Comparison of ENCODE assay signal across 15 cellular contexts in genomic region chr5:142316681-142317080, GRCh38. TPM values are rescaled to one million over a fixed set of nuclear protein-coding genes. Genes with fewer than 3 reads are reported as not detected.
DNase-seq lines count a peak whose midpoint lies in the region; TF ChIP-seq lines count a peak whose summit lies in the region.
"Had no signal": no experiment of that assay in that cellular context is flagged by ENCODE, and none has a peak within 500 bp of the region (broad histone marks: within the 10 kb centered on the region; RNA-seq: fewer than 3 reads in every experiment).

No MANE protein-coding gene starts in this region.

- H2AFZ ChIP-seq in GM23248 (no peak overlapping the region), Loucy (ENCODE audit: low read length) (no peak overlapping the region)

- TF ChIP-seq CTCF in Loucy (conservative IDR thresholded peaks at IDR 0.05; ENCODE audit: low read length) (no peak), choroid plexus epithelial cell (conservative IDR thresholded peaks at IDR 0.05; ENCODE audit: low read depth, low read length) (no peak), osteocyte (IDR thresholded peaks at IDR 0.05) (no peak)

- peaks cover 15% of the 10 kb centered on the region for H3K36me3 Mint-ChIP-seq in osteocyte (ENCODE audit: unreplicated experiment)
- H3K36me3 Mint-ChIP-seq: activated naive CD8-positive, alpha-beta T cell treated with anti-CD3 and anti-CD28 coated beads for 36 hours; CD14-positive monocyte; IgD-negative memory B cell had no signal

- peaks cover 7% of the 10 kb centered on the region; the same call in 1 of the 2 replicates for H4K20me1 ChIP-seq in GM23248 (ENCODE audit: insufficient read depth)
- no peaks in the 10 kb centered on the region for H4K20me1 ChIP-seq in Loucy (ENCODE audit: insufficient read depth, low read length, poor library complexity, severe bottlenecking)

- H3K27ac Mint-ChIP-seq in osteocyte (ENCODE audit: unreplicated experiment), result peak overlapping the region; percentile 44
- H3K27ac Mint-ChIP-seq: activated naive CD8-positive, alpha-beta T cell treated with anti-CD3 and anti-CD28 coated beads for 36 hours; IgD-negative memory B cell had no signal

- H3K9me2 ChIP-seq in GM23248 (ENCODE audit: insufficient read depth) (no peaks in the 10 kb centered on the region), Loucy (replicated peaks; ENCODE audit: low read depth, low read length) (no peaks in the 10 kb centered on the region)

- H3K4me3 Mint-ChIP-seq in osteocyte (ENCODE audit: unreplicated experiment), result no peak overlapping the region
- H3K4me3 Mint-ChIP-seq: central memory CD8-positive, alpha-beta T cell had no signal

- peak overlapping the region; percentile 22; the same call in 1 of the 2 replicates for H3K27ac ChIP-seq in GM23248

- H3K4me3 ChIP-seq in GM23248 (no peak overlapping the region), Loucy (ENCODE audit: low read length, poor library complexity, severe bottlenecking) (no peak overlapping the region), choroid plexus epithelial cell (ENCODE audit: low read depth, low read length) (no peak overlapping the region)

- in situ Hi-C loops in GM23248 (cut with MboI), result no loop called here

- H3K27me3 Mint-ChIP-seq in osteocyte (ENCODE audit: unreplicated experiment), result no peaks in the 10 kb centered on the region

- H3K27me3 ChIP-seq in GM23248 (replicated peaks; ENCODE audit: insufficient read depth) (no peaks in the 10 kb centered on the region), Loucy (ENCODE audit: insufficient read depth, low read length, poor library complexity, severe bottlenecking) (peaks cover 3% of the 10 kb centered on the region)

- H3K4me2 ChIP-seq in GM23248 (ENCODE audit: unreplicated experiment), result no peak overlapping the region
- H3K4me2 ChIP-seq in Loucy (ENCODE audit: low read depth, low read length, poor library complexity, severe bottlenecking), result peak overlapping the region; percentile 43

- H3K79me2 ChIP-seq in GM23248 (ENCODE audit: insufficient read depth) (peaks cover 100% of the 10 kb centered on the region), Loucy (ENCODE audit: insufficient read depth, low read length) (no peaks in the 10 kb centered on the region)

- peaks cover 52% of the 10 kb centered on the region for H3K4me1 Mint-ChIP-seq in osteocyte (ENCODE audit: unreplicated experiment)
- H3K4me1 Mint-ChIP-seq: central memory CD8-positive, alpha-beta T cell had no signal

- no peaks in the 10 kb centered on the region for H3K9me3 Mint-ChIP-seq in osteocyte (ENCODE audit: unreplicated experiment)
- H3K9me3 Mint-ChIP-seq: activated naive CD8-positive, alpha-beta T cell treated with anti-CD3 and anti-CD28 coated beads for 36 hours; CD14-positive monocyte; central memory CD8-positive, alpha-beta T cell; IgD-negative memory B cell had no signal

- H3K36me3 ChIP-seq in GM23248 (ENCODE audit: low read depth) (peaks cover 8% of the 10 kb centered on the region; the same call in 1 of the 2 replicates), Loucy (ENCODE audit: insufficient read depth, low read length) (no peaks in the 10 kb centered on the region)

- H3K9ac ChIP-seq in GM23248 (no peak overlapping the region), Loucy (ENCODE audit: low read depth, low read length, poor library complexity, severe bottlenecking) (no peak overlapping the region)

- peaks cover 51% of the 10 kb centered on the region for H3F3A ChIP-seq in GM23248 (ENCODE audit: insufficient read depth)
- H3F3A ChIP-seq in Loucy (ENCODE audit: low read depth), result no peaks in the 10 kb centered on the region

- H3K4me1 ChIP-seq in GM23248 (ENCODE audit: insufficient read depth), result peaks cover 59% of the 10 kb centered on the region
- H3K4me1 ChIP-seq in Loucy (ENCODE audit: insufficient read depth, low read length, poor library complexity, severe bottlenecking), result peaks cover 24% of the 10 kb centered on the region

- H3K9me3 ChIP-seq in GM23248 (ENCODE audit: low read depth) (no peaks in the 10 kb centered on the region), Loucy (ENCODE audit: insufficient read depth, low read depth, low read length) (no peaks in the 10 kb centered on the region)

- DNase-seq in GM23248, result no peak
- DNase-seq in choroid plexus epithelial cell (ENCODE audit: low read depth), result peak; percentile 12
- DNase-seq in osteocyte (ENCODE audit: extremely low spot score, unreplicated experiment), result no peak
- no peak for DNase-seq in activated CD4-positive, alpha-beta T cell treated with anti-CD3 and anti-CD28 coated beads for 48 hours
- no peak for DNase-seq in epidermal melanocyte (ENCODE audit: insufficient read length, low spot score)
- no peak for DNase-seq in NCI-H82 (lab: John Stamatoyannopoulos, UW)
- DNase-seq in pons (ENCODE audit: low spot score), result no peak
- DNase-seq: activated CD4-positive, alpha-beta T cell treated with anti-CD3 and anti-CD28 coated beads, Interleukin-2, amount 50 U/mL, for 48 hours; activated naive CD8-positive, alpha-beta T cell treated with anti-CD3 and anti-CD28 coated beads for 36 hours; activated T-cell treated with anti-CD3 and anti-CD28 coated beads, Interleukin-2, amount 50 U/mL, for 1 hour; DMS53 had no signal

- 96 to 99% methylated on average over 6 of the region's 6 CpGs for WGBS in GM23248 (ENCODE audit: low coverage in 1 of 2, low lambda C conversion rate in 2 of 2, missing lambda C conversion rate in 2 of 2), 2 experiments

RNA-seq across cellular contexts. Expression of gene SPRY4, which starts 8.1 kb away (rescaled TPM):
- 10.9 and 12.8 TPM in 2 replicates for total RNA-seq in GM23248 (2014; rRNA removed; shearing (Covaris generic))
- polyA plus RNA-seq in GM23248 (2016; fragmentation: Nextera tagmentation; extraction: Ambion mirVana), result 8.5 and 9.2 TPM in 2 replicates
- total RNA-seq in osteocyte, result 12.0 and 15.6 TPM in 2 replicates
- polyA plus RNA-seq: CD14-positive monocyte, IgD-negative memory B cell had no signal
